8 cellular contexts compared by ENCODE assay signal in the genomic region with DNA sequence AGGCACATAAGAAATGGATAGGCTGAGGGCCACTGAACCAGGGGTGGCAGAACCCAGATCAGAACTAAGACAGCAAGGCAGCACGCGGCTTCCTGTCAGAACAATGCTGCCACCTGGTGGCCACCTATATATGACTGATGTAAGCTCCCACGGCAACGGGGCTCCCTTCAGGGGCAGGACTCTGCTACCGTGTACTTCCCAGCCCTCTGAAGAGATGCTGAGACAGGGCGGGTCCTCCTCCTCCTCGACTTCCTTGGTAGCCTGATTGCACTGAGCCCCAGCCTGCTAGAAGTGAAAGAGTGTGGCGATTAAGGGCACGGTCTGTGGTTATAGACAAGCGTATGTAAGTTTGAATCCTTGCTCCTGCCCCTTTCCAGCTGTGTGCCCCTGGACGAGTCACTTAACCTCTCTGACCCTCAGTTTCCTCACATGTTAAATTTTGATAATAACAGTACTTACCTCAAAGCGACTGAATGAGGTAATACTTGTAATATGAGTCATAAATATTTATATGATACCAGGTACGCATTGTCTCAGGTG. TPM values are rescaled to one million over a fixed set of nuclear protein-coding genes. Genes with fewer than 3 reads are reported as not detected.
DNase-seq lines count a peak whose midpoint lies in the region; ATAC-seq and TF ChIP-seq lines count a peak whose summit lies in the region.

No MANE protein-coding gene starts in this region.

- H3K9me3 ChIP-seq in esophagus muscularis mucosa: no peaks in the 10 kb centered on the region

- no peak overlapping the region for H3K4me3 ChIP-seq in Jurkat, Clone E6-1 (ENCODE audit: low read length)
- H3K4me3 ChIP-seq in esophagus muscularis mucosa: no peak overlapping the region

- H3K9me3 Mint-ChIP-seq in nephron: no peaks in the 10 kb centered on the region

- ATAC-seq in GM21717 (IDR thresholded peaks at IDR 0.05; ENCODE audit: unreplicated experiment): peak; percentile 96

- TF ChIP-seq EP300 in esophagus muscularis mucosa (IDR thresholded peaks at IDR 0.05): no peak

- peaks cover 4% of the 10 kb centered on the region for H3K4me1 Mint-ChIP-seq in nephron

- no peaks in the 10 kb centered on the region for H3K27me3 ChIP-seq in esophagus muscularis mucosa

- no peaks in the 10 kb centered on the region for H3K27me3 Mint-ChIP-seq in nephron (ENCODE audit: low read depth)

- peak; percentile 84 for DNase-seq in DMS53 treated with DMSO at 0.1 percent for 48 hours (lab: John Stamatoyannopoulos, UW; ENCODE audit: unreplicated experiment)
- DNase-seq in Jurkat, Clone E6-1 (ENCODE audit: low read depth, low spot score): peak; percentile 87
- peak; percentile 48 for DNase-seq in OCI-M2 (lab: John Stamatoyannopoulos, UW; ENCODE audit: unreplicated experiment)
- DNase-seq in activated T-cell treated with anti-CD3 and anti-CD28 coated beads for 1 hour (ENCODE audit: low read depth): peak; percentile 89
- DNase-seq in esophagus muscularis mucosa (ENCODE audit: extremely low spot score): peak; percentile 98
- DNase-seq in stimulated activated naive CD4-positive, alpha-beta T cell (lab: John Stamatoyannopoulos, UW): peak; percentile 77 to 90 (median 86)

- H3K27ac ChIP-seq in esophagus muscularis mucosa (replicated peaks in 1 of 4): no peak overlapping the region

- intact Hi-C loops in esophagus muscularis mucosa (cut with DNase I): loop anchor here (5.0 kb wide), 1 partner anchor 274 kb away; no protein-coding TSS in a partner anchor

- WGBS in esophagus muscularis mucosa: 44% methylated on average over 3 of the region's 13 CpGs

- TF ChIP-seq CTCF in esophagus muscularis mucosa (IDR thresholded peaks at IDR 0.05) (peak; percentile 80 to 88 (median 82)), nephron (IDR thresholded peaks at IDR 0.05; ENCODE audit: unreplicated experiment in 3 of 3) (peak; percentile 81 to 86 (median 83))

- H3K27ac Mint-ChIP-seq in nephron: peak overlapping the region in 2 of 3 experiments; percentile 22 to 63

- H3K4me3 Mint-ChIP-seq in nephron: no peak overlapping the region

- peaks cover 0 to 7% (median 0%) of the 10 kb centered on the region in 4 donors for H3K36me3 ChIP-seq in esophagus muscularis mucosa

- peaks cover 4% of the 10 kb centered on the region for H3K36me3 Mint-ChIP-seq in nephron (ENCODE audit: low read depth)

- no peak for TF ChIP-seq POLR2A in esophagus muscularis mucosa (IDR thresholded peaks at IDR 0.05; ENCODE audit: low read depth)

- peaks cover 2 to 8% (median 7%) of the 10 kb centered on the region in 4 donors for H3K4me1 ChIP-seq in esophagus muscularis mucosa

RNA-seq across cellular contexts. Expression of gene RPS14, which starts 13.3 kb away (rescaled TPM):
- 3,653 TPM for polyA plus RNA-seq in Jurkat, Clone E6-1 (2012; ENCODE audit: insufficient read depth, insufficient read length)
- 1,000 to 10,000 TPM; 1,492 to 3,727 (median 2,626) TPM for total RNA-seq in esophagus muscularis mucosa

RNA-seq across cellular contexts. Expression of gene CD74, which starts 23.5 kb away (rescaled TPM):
- not detected for polyA plus RNA-seq in Jurkat, Clone E6-1 (2012; ENCODE audit: insufficient read depth, insufficient read length)
- total RNA-seq in esophagus muscularis mucosa: 100 to 1,000 TPM; 270 to 595 (median 555) TPM

Comparison
In these comparisons a context has a peak if more than half of its experiments do, and no peak if none do; other contexts are left out.
1. DNase-seq: peak in every context shown above with its lines; median percentile 98 in esophagus muscularis mucosa; 89 in activated T-cell treated with anti-CD3 and anti-CD28 coated beads for 1 hour; 87 in Jurkat, Clone E6-1; 86 in stimulated activated naive CD4-positive, alpha-beta T cell; 84 in DMS53 treated with DMSO at 0.1 percent for 48 hours; 48 in OCI-M2.